34 cellular contexts compared by ENCODE assay signal in the genomic region with DNA sequence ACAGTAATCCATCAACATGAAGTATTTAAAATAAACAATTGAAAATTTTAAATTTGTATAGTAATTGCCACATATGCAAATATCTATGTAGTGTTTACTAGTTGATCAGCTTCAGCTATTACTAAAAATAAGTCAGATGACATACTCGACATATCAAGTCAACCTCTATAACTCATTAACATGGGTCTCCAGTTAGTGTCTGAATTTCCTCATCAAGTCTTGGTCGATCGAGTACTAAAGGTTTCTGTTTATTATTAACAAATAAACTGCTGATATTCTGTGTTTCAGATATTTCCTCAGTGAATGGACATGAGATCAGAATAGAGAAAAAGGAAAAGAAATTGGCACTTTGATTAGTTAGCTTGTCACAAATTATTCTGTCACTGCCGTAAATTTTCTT.
"Had no signal": no experiment of that assay in that cellular context is flagged by ENCODE, and none has a peak within 500 bp of the region (broad histone marks: within the 10 kb centered on the region; RNA-seq: fewer than 3 reads in every experiment).

No MANE protein-coding gene starts in this region.

- H3K4me3 Mint-ChIP-seq: activated CD4-positive, alpha-beta memory T cell treated with anti-CD3 and anti-CD28 coated beads for 36 hours; activated CD4-positive, alpha-beta T cell treated with anti-CD3 and anti-CD28 coated beads for 36 hours; activated CD4-positive, alpha-beta T cell treated with anti-CD3 and anti-CD28 coated beads, Interleukin-2, amount 10 ng/mL, durations not matched to agents 24 days and 14 days; activated CD8-positive, alpha-beta memory T cell treated with anti-CD3 and anti-CD28 coated beads, Interleukin-2, amount 10 ng/mL, durations not matched to agents 7 days and 5 days; activated CD8-positive, alpha-beta T cell treated with anti-CD3 and anti-CD28 coated beads, Interleukin-2, amount 10 ng/mL, durations not matched to agents 7 days and 5 days; activated naive CD4-positive, alpha-beta T cell treated with anti-CD3 and anti-CD28 coated beads, Interleukin-2, amount 10 ng/mL, durations not matched to agents 7 days and 5 days; activated naive CD8-positive, alpha-beta T cell treated with anti-CD3 and anti-CD28 coated beads, Interleukin-2, amount 10 ng/mL, durations not matched to agents 7 days and 5 days; activated T-cell treated with anti-CD3 and anti-CD28 coated beads, Interleukin-2, amount 50 U/mL, for 24 hours; activated T-cell treated with anti-CD3 and anti-CD28 coated beads, Interleukin-2, amount 50 U/mL, for 72 hours; brain; endodermal cell; T-helper 17 cell; T-helper 2 cell treated with Interferon-gamma antibody and Interleukin-4, amounts not matched to agents 5 μg/mL and 100 μg/mL, for 36 hours had no signal

- H3K4me3 ChIP-seq: ascending aorta, breast epithelium, cardiac muscle cell, colonic mucosa, esophagus muscularis mucosa, gastrocnemius medialis, heart left ventricle had no signal

- H3K4me1 Mint-ChIP-seq: activated CD4-positive, alpha-beta T cell treated with anti-CD3 and anti-CD28 coated beads for 36 hours; activated CD4-positive, alpha-beta T cell treated with anti-CD3 and anti-CD28 coated beads, Interleukin-2, amount 10 ng/mL, durations not matched to agents 24 days and 14 days; activated naive CD4-positive, alpha-beta T cell treated with anti-CD3 and anti-CD28 coated beads, Interleukin-2, amount 10 ng/mL, durations not matched to agents 7 days and 5 days; brain; T-helper 17 cell had no signal

- DNase-seq: activated CD4-positive, alpha-beta memory T cell treated with anti-CD3 and anti-CD28 coated beads for 36 hours; activated CD4-positive, alpha-beta T cell treated with anti-CD3 and anti-CD28 coated beads for 36 hours; activated CD4-positive, alpha-beta T cell treated with anti-CD3 and anti-CD28 coated beads, Interleukin-2, amount 10 ng/mL, durations not matched to agents 24 days and 14 days; activated CD4-positive, CD25-positive, alpha-beta regulatory T cell; activated CD4-positive, CD25-positive, alpha-beta regulatory T cell treated with anti-CD3 and anti-CD28 coated beads, Interleukin-2, amount 50 U/mL, for 72 hours; activated CD8-positive, alpha-beta memory T cell treated with anti-CD3 and anti-CD28 coated beads, Interleukin-2, amount 10 ng/mL, durations not matched to agents 7 days and 5 days; activated CD8-positive, alpha-beta memory T cell treated with anti-CD3 and anti-CD28 coated beads, Interleukin-2, amount 50 U/mL, for 48 hours; activated CD8-positive, alpha-beta T cell treated with anti-CD3 and anti-CD28 coated beads, Interleukin-2, amount 10 ng/mL, durations not matched to agents 7 days and 5 days; activated gamma-delta T cell; activated naive CD4-positive, alpha-beta T cell; activated naive CD4-positive, alpha-beta T cell treated with anti-CD3 and anti-CD28 coated beads, Interleukin-2, amount 10 ng/mL, durations not matched to agents 7 days and 5 days; activated naive CD8-positive, alpha-beta T cell treated with anti-CD3 and anti-CD28 coated beads, Interleukin-2, amount 10 ng/mL, durations not matched to agents 7 days and 5 days; activated T-cell treated with anti-CD3 and anti-CD28 coated beads for 4 hours; activated T-cell treated with anti-CD3 and anti-CD28 coated beads, Interleukin-2, amount 50 U/mL, for 24 hours; activated T-cell treated with anti-CD3 and anti-CD28 coated beads, Interleukin-2, amount 50 U/mL, for 72 hours; central memory CD4-positive, alpha-beta T cell; cerebellar nuclear complex; colonic mucosa; effector CD8-positive, alpha-beta T cell; endodermal cell; erythroblast; foreskin keratinocyte; gastrocnemius medialis; glutamatergic neuron; heart left ventricle; T-helper 17 cell; T1000 had no signal

- H3K9me3 ChIP-seq: ascending aorta, breast epithelium, colonic mucosa, esophagus muscularis mucosa, gastrocnemius medialis, heart left ventricle had no signal

- H3K36me3 ChIP-seq: ascending aorta, breast epithelium, cardiac muscle cell, colonic mucosa, esophagus muscularis mucosa, gastrocnemius medialis, heart left ventricle had no signal

- H3K27me3 ChIP-seq: ascending aorta, breast epithelium, cardiac muscle cell, colonic mucosa, esophagus muscularis mucosa, foreskin keratinocyte, gastrocnemius medialis had no signal

- H3K27me3 Mint-ChIP-seq: activated CD4-positive, alpha-beta T cell treated with anti-CD3 and anti-CD28 coated beads for 36 hours; activated CD4-positive, alpha-beta T cell treated with anti-CD3 and anti-CD28 coated beads, Interleukin-2, amount 10 ng/mL, durations not matched to agents 24 days and 14 days; activated naive CD8-positive, alpha-beta T cell treated with anti-CD3 and anti-CD28 coated beads, Interleukin-2, amount 10 ng/mL, durations not matched to agents 7 days and 5 days; activated T-cell treated with anti-CD3 and anti-CD28 coated beads, Interleukin-2, amount 50 U/mL, for 24 hours had no signal

- H3K27ac Mint-ChIP-seq: activated CD4-positive, alpha-beta memory T cell treated with anti-CD3 and anti-CD28 coated beads for 36 hours; activated CD4-positive, alpha-beta T cell treated with anti-CD3 and anti-CD28 coated beads for 36 hours; activated CD4-positive, alpha-beta T cell treated with anti-CD3 and anti-CD28 coated beads, Interleukin-2, amount 10 ng/mL, durations not matched to agents 24 days and 14 days; activated CD8-positive, alpha-beta memory T cell treated with anti-CD3 and anti-CD28 coated beads, Interleukin-2, amount 10 ng/mL, durations not matched to agents 7 days and 5 days; activated CD8-positive, alpha-beta T cell treated with anti-CD3 and anti-CD28 coated beads, Interleukin-2, amount 10 ng/mL, durations not matched to agents 7 days and 5 days; activated naive CD4-positive, alpha-beta T cell treated with anti-CD3 and anti-CD28 coated beads, Interleukin-2, amount 10 ng/mL, durations not matched to agents 7 days and 5 days; activated naive CD4-positive, alpha-beta T cell treated with anti-CD3 and anti-CD28 coated beads, Interleukin-2, amount 50 U/mL, for 72 hours; activated naive CD8-positive, alpha-beta T cell treated with anti-CD3 and anti-CD28 coated beads, Interleukin-2, amount 10 ng/mL, durations not matched to agents 7 days and 5 days; activated T-cell treated with anti-CD3 and anti-CD28 coated beads, Interleukin-2, amount 50 U/mL, for 24 hours; activated T-cell treated with anti-CD3 and anti-CD28 coated beads, Interleukin-2, amount 50 U/mL, for 72 hours; brain; endodermal cell; T-helper 17 cell; T-helper 2 cell treated with Interferon-gamma antibody and Interleukin-4, amounts not matched to agents 5 μg/mL and 100 μg/mL, for 36 hours had no signal

- H3K4me1 ChIP-seq: ascending aorta, breast epithelium, colonic mucosa, esophagus muscularis mucosa, foreskin keratinocyte, gastrocnemius medialis, heart left ventricle had no signal

- H3K9me3 Mint-ChIP-seq: activated CD4-positive, alpha-beta memory T cell treated with anti-CD3 and anti-CD28 coated beads for 36 hours; activated CD4-positive, alpha-beta T cell treated with anti-CD3 and anti-CD28 coated beads, Interleukin-2, amount 10 ng/mL, durations not matched to agents 24 days and 14 days; activated naive CD4-positive, alpha-beta T cell treated with anti-CD3 and anti-CD28 coated beads, Interleukin-2, amount 10 ng/mL, durations not matched to agents 7 days and 5 days; activated naive CD8-positive, alpha-beta T cell treated with anti-CD3 and anti-CD28 coated beads, Interleukin-2, amount 10 ng/mL, durations not matched to agents 7 days and 5 days; activated T-cell treated with anti-CD3 and anti-CD28 coated beads, Interleukin-2, amount 50 U/mL, for 24 hours; endodermal cell; T-helper 2 cell treated with Interferon-gamma antibody and Interleukin-4, amounts not matched to agents 5 μg/mL and 100 μg/mL, for 36 hours had no signal

- H3K36me3 Mint-ChIP-seq: activated CD4-positive, alpha-beta memory T cell treated with anti-CD3 and anti-CD28 coated beads for 36 hours; activated CD8-positive, alpha-beta memory T cell treated with anti-CD3 and anti-CD28 coated beads, Interleukin-2, amount 10 ng/mL, durations not matched to agents 7 days and 5 days; activated naive CD4-positive, alpha-beta T cell treated with anti-CD3 and anti-CD28 coated beads, Interleukin-2, amount 10 ng/mL, durations not matched to agents 7 days and 5 days; activated naive CD4-positive, alpha-beta T cell treated with anti-CD3 and anti-CD28 coated beads, Interleukin-2, amount 50 U/mL, for 72 hours; activated naive CD8-positive, alpha-beta T cell treated with anti-CD3 and anti-CD28 coated beads, Interleukin-2, amount 10 ng/mL, durations not matched to agents 7 days and 5 days; brain had no signal

- ATAC-seq: activated CD4-positive, alpha-beta T cell treated with anti-CD3 and anti-CD28 coated beads for 36 hours; activated CD8-positive, alpha-beta memory T cell treated with anti-CD3 and anti-CD28 coated beads, Interleukin-2, amount 10 ng/mL, durations not matched to agents 7 days and 5 days; activated CD8-positive, alpha-beta T cell treated with anti-CD3 and anti-CD28 coated beads, Interleukin-2, amount 10 ng/mL, durations not matched to agents 7 days and 5 days; activated naive CD4-positive, alpha-beta T cell treated with anti-CD3 and anti-CD28 coated beads, Interleukin-2, amount 50 U/mL, for 72 hours; activated T-cell treated with anti-CD3 and anti-CD28 coated beads, Interleukin-2, amount 50 U/mL, for 72 hours; foreskin keratinocyte; gastrocnemius medialis; heart left ventricle; T-helper 17 cell had no signal
